Comparison of ENCODE assay signal across 12 cellular contexts in the genomic region with DNA sequence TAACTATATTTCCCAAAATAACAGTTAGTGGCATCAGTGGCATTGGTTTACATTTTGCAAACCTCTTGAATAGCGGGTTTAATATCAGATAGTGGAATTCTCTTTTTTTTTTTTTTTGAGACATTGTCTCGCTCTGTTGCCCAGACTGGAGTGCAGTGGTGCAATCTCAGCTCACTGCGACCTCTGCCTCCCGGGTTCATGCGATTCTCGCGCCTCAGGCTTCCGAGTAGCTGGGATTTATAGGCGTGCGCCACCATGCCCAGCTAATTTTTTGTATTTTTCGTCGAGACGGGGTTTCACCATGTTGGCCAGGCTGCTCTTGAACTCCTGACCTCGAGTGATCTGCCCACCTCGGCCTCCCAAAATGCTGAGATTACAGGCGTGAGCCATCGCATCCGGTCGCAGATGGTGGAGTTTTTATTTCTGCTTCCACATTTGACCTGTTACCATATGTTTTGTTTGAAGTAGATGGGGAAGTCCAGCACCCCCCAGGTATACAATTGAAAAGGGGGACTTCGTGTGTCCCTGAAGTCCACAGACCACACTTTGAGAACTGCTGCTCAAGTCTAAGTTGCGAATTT. TPM values are rescaled to one million over a fixed set of nuclear protein-coding genes. Genes with fewer than 3 reads are reported as not detected.
DNase-seq lines count a peak whose midpoint lies in the region; ATAC-seq and TF ChIP-seq lines count a peak whose summit lies in the region.
"Had no signal": no experiment of that assay in that cellular context is flagged by ENCODE, and none has a peak within 500 bp of the region (broad histone marks: within the 10 kb centered on the region; RNA-seq: fewer than 3 reads in every experiment).

No MANE protein-coding gene starts in this region.

- peak overlapping the region; percentile 96 for H3K27ac Mint-ChIP-seq in nephron progenitor cell
- peak overlapping the region; percentile 61 for H3K27ac Mint-ChIP-seq in type B pancreatic cell

- H3K36me3 Mint-ChIP-seq in nephron progenitor cell (ENCODE audit: low read depth) (no peaks in the 10 kb centered on the region), type B pancreatic cell (no peaks in the 10 kb centered on the region)

- WGBS in SK-N-SH (ENCODE audit: low lambda C conversion rate): 69% methylated on average over 21 of the region's 21 CpGs

- no peaks in the 10 kb centered on the region for H3K9me2 ChIP-seq in SK-N-SH

- peak overlapping the region; percentile 41; the same call in 1 of the 2 replicates for H3K4me2 ChIP-seq in SK-N-SH

- no peak for TF ChIP-seq RAD21 in SK-N-SH (IDR thresholded peaks at IDR 0.05; ENCODE audit: low read length)

- H3K4me3 ChIP-seq in SK-N-SH (ENCODE audit: low read depth in 2 of 2, low read length in 1 of 2) (no peak overlapping the region), duodenal mucosa (ENCODE audit: low read depth in 1 of 2, low read length in 2 of 2) (peak overlapping the region; percentile 20 to 53)
- H3K4me3 ChIP-seq: K562 had no signal

- POLR2A ChIA-PET in SK-N-SH (lab: Yijun Ruan, JAX): interaction anchor here (1.0 kb wide), 1 partner anchor 237 kb away, joined by 4 read pairs; no protein-coding TSS in a partner anchor

- H3K9ac ChIP-seq in SK-N-SH (peak overlapping the region; percentile 58; the same call in 1 of the 2 replicates), duodenal mucosa (ENCODE audit: low read depth in 1 of 2, low read length in 2 of 2) (no peak overlapping the region)

- no peaks in the 10 kb centered on the region for H3K9me3 ChIP-seq in SK-N-SH
- H3K9me3 ChIP-seq in duodenal mucosa (ENCODE audit: control insufficient read depth in 1 of 2, low read length in 2 of 2): no peaks in the 10 kb centered on the region

- H4K20me1 ChIP-seq in SK-N-SH (ENCODE audit: insufficient read depth): no peaks in the 10 kb centered on the region

- no peaks in the 10 kb centered on the region for H3K79me2 ChIP-seq in SK-N-SH (ENCODE audit: insufficient read depth)

- no peak for TF ChIP-seq CTCF in SK-N-SH (IDR thresholded peaks at IDR 0.05)
- no peak for TF ChIP-seq CTCF in nephron progenitor cell (IDR thresholded peaks at IDR 0.05)
- no peak for TF ChIP-seq CTCF in type B pancreatic cell (conservative IDR thresholded peaks at IDR 0.05)

- no peak for TF ChIP-seq EP300 in SK-N-SH (IDR thresholded peaks at IDR 0.05; ENCODE audit: borderline replicate concordance in 1 of 2, low read depth in 1 of 2, low read length in 1 of 2)

- H3K4me3 Mint-ChIP-seq in nephron progenitor cell (no peak overlapping the region), type B pancreatic cell (no peak overlapping the region)

- CTCF ChIA-PET in SK-N-SH (lab: Yijun Ruan, JAX): interaction anchor here (0.6 to 3.6 kb wide), 28 partner anchors 9 to 1852 kb away, joined by 3 to 15 read pairs (median 4); a partner anchor contains a TSS

- H3K27me3 Mint-ChIP-seq in nephron progenitor cell (ENCODE audit: low read depth, poor library complexity): peaks cover 44% of the 10 kb centered on the region
- H3K27me3 Mint-ChIP-seq in type B pancreatic cell: peaks cover 36% of the 10 kb centered on the region

- no peaks in the 10 kb centered on the region for H3F3A ChIP-seq in SK-N-SH (replicated peaks; ENCODE audit: insufficient read depth)

- H3K36me3 ChIP-seq in SK-N-SH (replicated peaks in 1 of 2; ENCODE audit: control insufficient read depth in 1 of 2, insufficient read depth in 2 of 2, low read length in 1 of 2) (no peaks in the 10 kb centered on the region), duodenal mucosa (ENCODE audit: control insufficient read depth in 1 of 2, insufficient read depth in 2 of 2, low read length in 2 of 2) (no peaks in the 10 kb centered on the region)

- peak overlapping the region in 1 of 2 experiments; percentile 86; a peak in 2 of 4 replicates for H3K27ac ChIP-seq in SK-N-SH (ENCODE audit: low read depth in 2 of 2, low read length in 1 of 2)
- H3K27ac ChIP-seq in duodenal mucosa (ENCODE audit: low read depth, low read length): peak overlapping the region; percentile 23
- H3K27ac ChIP-seq: 22Rv1 had no signal

- peaks cover 0 to 3% of the 10 kb centered on the region in 2 experiments; a peak in 1 of 4 replicates for H3K4me1 ChIP-seq in SK-N-SH (ENCODE audit: control insufficient read depth in 1 of 2, insufficient read depth in 2 of 2, low read depth in 1 of 2, low read length in 1 of 2)
- peaks cover 10 to 13% of the 10 kb centered on the region in 2 donors for H3K4me1 ChIP-seq in duodenal mucosa (ENCODE audit: control insufficient read depth in 1 of 2, insufficient read depth in 2 of 2, low read length in 2 of 2)

- H3K27me3 ChIP-seq in SK-N-SH (ENCODE audit: insufficient read depth) (no peaks in the 10 kb centered on the region), duodenal mucosa (ENCODE audit: control insufficient read depth in 1 of 2, insufficient read depth in 2 of 2, low read length in 2 of 2) (no peaks in the 10 kb centered on the region)

- H2AFZ ChIP-seq in SK-N-SH (ENCODE audit: low read depth): peak overlapping the region; percentile 76

- H3K4me1 Mint-ChIP-seq in nephron progenitor cell (peaks cover 14% of the 10 kb centered on the region), type B pancreatic cell (ENCODE audit: unreplicated experiment) (peaks cover 7% of the 10 kb centered on the region)

- H3K9me3 Mint-ChIP-seq in nephron progenitor cell (no peaks in the 10 kb centered on the region), type B pancreatic cell (no peaks in the 10 kb centered on the region)

- no peak for ATAC-seq in SK-N-SH treated with all-trans-retinoic acid at 6 μM for 48 hours

- DNase-seq in SK-N-SH: no peak
- peak; percentile 28 for DNase-seq in nephron progenitor cell
- no peak for DNase-seq in type B pancreatic cell (ENCODE audit: extremely low spot score, unreplicated experiment)
- DNase-seq in occipital lobe (lab: John Stamatoyannopoulos, UW): no peak
- no peak for DNase-seq in hippocampal formation (lab: John Stamatoyannopoulos, UW)
- DNase-seq in central memory CD4-positive, alpha-beta T cell: no peak
- DNase-seq: DMS 273 treated with DMSO at 0.1 percent for 48 hours, NCI-H187 treated with DMSO at 0.1 percent for 48 hours had no signal

TF ChIP-seq in SK-N-SH, 30 proteins besides CTCF, POLR2A, EP300 and RAD21 (continues in another document):
- TF ChIP-seq RCOR1 (IDR thresholded peaks at IDR 0.05; ENCODE audit: low read length) (no peak), TAF1 (IDR thresholded peaks at IDR 0.05; ENCODE audit: borderline replicate concordance, low read depth, low read length) (no peak)
- TF ChIP-seq, protein P1, sequence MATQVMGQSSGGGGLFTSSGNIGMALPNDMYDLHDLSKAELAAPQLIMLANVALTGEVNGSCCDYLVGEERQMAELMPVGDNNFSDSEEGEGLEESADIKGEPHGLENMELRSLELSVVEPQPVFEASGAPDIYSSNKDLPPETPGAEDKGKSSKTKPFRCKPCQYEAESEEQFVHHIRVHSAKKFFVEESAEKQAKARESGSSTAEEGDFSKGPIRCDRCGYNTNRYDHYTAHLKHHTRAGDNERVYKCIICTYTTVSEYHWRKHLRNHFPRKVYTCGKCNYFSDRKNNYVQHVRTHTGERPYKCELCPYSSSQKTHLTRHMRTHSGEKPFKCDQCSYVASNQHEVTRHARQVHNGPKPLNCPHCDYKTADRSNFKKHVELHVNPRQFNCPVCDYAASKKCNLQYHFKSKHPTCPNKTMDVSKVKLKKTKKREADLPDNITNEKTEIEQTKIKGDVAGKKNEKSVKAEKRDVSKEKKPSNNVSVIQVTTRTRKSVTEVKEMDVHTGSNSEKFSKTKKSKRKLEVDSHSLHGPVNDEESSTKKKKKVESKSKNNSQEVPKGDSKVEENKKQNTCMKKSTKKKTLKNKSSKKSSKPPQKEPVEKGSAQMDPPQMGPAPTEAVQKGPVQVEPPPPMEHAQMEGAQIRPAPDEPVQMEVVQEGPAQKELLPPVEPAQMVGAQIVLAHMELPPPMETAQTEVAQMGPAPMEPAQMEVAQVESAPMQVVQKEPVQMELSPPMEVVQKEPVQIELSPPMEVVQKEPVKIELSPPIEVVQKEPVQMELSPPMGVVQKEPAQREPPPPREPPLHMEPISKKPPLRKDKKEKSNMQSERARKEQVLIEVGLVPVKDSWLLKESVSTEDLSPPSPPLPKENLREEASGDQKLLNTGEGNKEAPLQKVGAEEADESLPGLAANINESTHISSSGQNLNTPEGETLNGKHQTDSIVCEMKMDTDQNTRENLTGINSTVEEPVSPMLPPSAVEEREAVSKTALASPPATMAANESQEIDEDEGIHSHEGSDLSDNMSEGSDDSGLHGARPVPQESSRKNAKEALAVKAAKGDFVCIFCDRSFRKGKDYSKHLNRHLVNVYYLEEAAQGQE (IDR thresholded peaks at IDR 0.05; ENCODE audit: low read depth, low read length): no peak

TF ChIP-seq in SK-N-SH treated with all-trans-retinoic acid at 6 μM for 48 hours, 23 proteins besides CTCF, POLR2A, EP300 and RAD21 (continues in another document):
- TF ChIP-seq, protein P2, sequence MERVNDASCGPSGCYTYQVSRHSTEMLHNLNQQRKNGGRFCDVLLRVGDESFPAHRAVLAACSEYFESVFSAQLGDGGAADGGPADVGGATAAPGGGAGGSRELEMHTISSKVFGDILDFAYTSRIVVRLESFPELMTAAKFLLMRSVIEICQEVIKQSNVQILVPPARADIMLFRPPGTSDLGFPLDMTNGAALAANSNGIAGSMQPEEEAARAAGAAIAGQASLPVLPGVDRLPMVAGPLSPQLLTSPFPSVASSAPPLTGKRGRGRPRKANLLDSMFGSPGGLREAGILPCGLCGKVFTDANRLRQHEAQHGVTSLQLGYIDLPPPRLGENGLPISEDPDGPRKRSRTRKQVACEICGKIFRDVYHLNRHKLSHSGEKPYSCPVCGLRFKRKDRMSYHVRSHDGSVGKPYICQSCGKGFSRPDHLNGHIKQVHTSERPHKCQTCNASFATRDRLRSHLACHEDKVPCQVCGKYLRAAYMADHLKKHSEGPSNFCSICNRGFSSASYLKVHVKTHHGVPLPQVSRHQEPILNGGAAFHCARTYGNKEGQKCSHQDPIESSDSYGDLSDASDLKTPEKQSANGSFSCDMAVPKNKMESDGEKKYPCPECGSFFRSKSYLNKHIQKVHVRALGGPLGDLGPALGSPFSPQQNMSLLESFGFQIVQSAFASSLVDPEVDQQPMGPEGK (CRISPR knock-in tag; IDR thresholded peaks at IDR 0.05; ENCODE audit: borderline replicate concordance): no peak
- TF ChIP-seq ZNF70 (CRISPR knock-in tag; IDR thresholded peaks at IDR 0.05): no peak
- TF ChIP-seq ISL1 (CRISPR knock-in tag; IDR thresholded peaks at IDR 0.05): no peak
- no peak for TF ChIP-seq SNAI2 (CRISPR knock-in tag; IDR thresholded peaks at IDR 0.05)
- no peak for TF ChIP-seq ESRRG (CRISPR knock-in tag; IDR thresholded peaks at IDR 0.05)
- TF ChIP-seq ARNTL (CRISPR knock-in tag; IDR thresholded peaks at IDR 0.05; ENCODE audit: borderline replicate concordance, low read depth): no peak
- TF ChIP-seq OSR1 (CRISPR knock-in tag; IDR thresholded peaks at IDR 0.05): no peak
- TF ChIP-seq ZFP3 (CRISPR knock-in tag; IDR thresholded peaks at IDR 0.05): no peak
- no peak for TF ChIP-seq ZFP30 (CRISPR knock-in tag; IDR thresholded peaks at IDR 0.05)

RNA-seq across cellular contexts. Expression of a gene that starts 40.5 kb away (rescaled TPM):
- polyA plus RNA-seq in SK-N-SH (2012; rRNA removed): 4.2 and 5.2 TPM in 2 replicates
- polyA plus RNA-seq in SK-N-SH (2012; cell fraction: cytosol; rRNA removed): 4.2 and 4.5 TPM in 2 replicates
- polyA plus RNA-seq in SK-N-SH (2012; cell fraction: nucleus; rRNA removed): 6.3 and 13.0 TPM in 2 replicates
- total RNA-seq in type B pancreatic cell (ENCODE audit: low replicate concordance) (17.5 and 23.1 TPM in 2 replicates), occipital lobe (33.7 TPM)

Comparison
In these comparisons a context has a peak if more than half of its experiments do, and no peak if none do; other contexts are left out.
1. H3K4me3 ChIP-seq: peak in duodenal mucosa (2 of 2); none in SK-N-SH (0 of 2).